Comparison of ENCODE assay signal across 29 cellular contexts in genomic region chr7:79114875-79115274, GRCh38.
DNase-seq lines count a peak whose midpoint lies in the region; ATAC-seq and TF ChIP-seq lines count a peak whose summit lies in the region.
"Had no signal": no experiment of that assay in that cellular context is flagged by ENCODE, and none has a peak within 500 bp of the region (broad histone marks: within the 10 kb centered on the region; RNA-seq: fewer than 3 reads in every experiment).

No MANE protein-coding gene starts in this region.

- H3K79me2 ChIP-seq in GM23338 (replicated peaks; ENCODE audit: insufficient read depth) = no peaks in the 10 kb centered on the region

- ATAC-seq in GM23338 (no peak), GM18867 (IDR thresholded peaks at IDR 0.05; ENCODE audit: unreplicated experiment) (no peak)
- ATAC-seq: HepG2, K562 had no signal

- H3K9me3 ChIP-seq in NT2/D1 (ENCODE audit: insufficient read depth, low read length) = no peaks in the 10 kb centered on the region
- no peaks in the 10 kb centered on the region for H3K9me3 ChIP-seq in ascending aorta
- H3K9me3 ChIP-seq: BE2C, SK-N-SH had no signal

- TF ChIP-seq CTCF in GM23338 (conservative IDR thresholded peaks at IDR 0.05; ENCODE audit: low read depth in 2 of 2) (no peak), ascending aorta (IDR thresholded peaks at IDR 0.05) (no peak)

- H3K4me2 ChIP-seq in GM23338 = no peak overlapping the region
- H3K4me2 ChIP-seq: SK-N-SH had no signal

- H3K4me3 ChIP-seq in GM23338 = no peak overlapping the region
- no peak overlapping the region for H3K4me3 ChIP-seq in NT2/D1 (ENCODE audit: insufficient read length, low read depth)
- H3K4me3 ChIP-seq in ascending aorta = no peak overlapping the region
- H3K4me3 ChIP-seq: K562 had no signal

- H3F3A ChIP-seq in GM23338 (replicated peaks; ENCODE audit: low read depth) = no peaks in the 10 kb centered on the region

- no peaks in the 10 kb centered on the region; the same call in 1 of the 2 replicates for H3K4me1 ChIP-seq in GM23338 (ENCODE audit: insufficient read depth)
- no peaks in the 10 kb centered on the region for H3K4me1 ChIP-seq in NT2/D1 (ENCODE audit: insufficient read depth, insufficient read length)
- no peaks in the 10 kb centered on the region for H3K4me1 ChIP-seq in ascending aorta
- H3K4me1 ChIP-seq: BE2C had no signal

- H4K20me1 ChIP-seq in GM23338 (replicated peaks; ENCODE audit: insufficient read depth) = no peaks in the 10 kb centered on the region

- no peak overlapping the region for H3K4me3 Mint-ChIP-seq in GM23338
- H3K4me3 Mint-ChIP-seq: CD14-positive monocyte; CD8-positive, alpha-beta memory T cell had no signal

- no peaks in the 10 kb centered on the region for H3K36me3 Mint-ChIP-seq in GM23338 (ENCODE audit: low read depth)
- H3K36me3 Mint-ChIP-seq: CD14-positive monocyte; CD8-positive, alpha-beta memory T cell had no signal

- H2AFZ ChIP-seq in GM23338 = peak overlapping the region; percentile 11; the same call in 1 of the 2 replicates

- H3K27ac ChIP-seq in GM23338 (ENCODE audit: low read depth) = no peak overlapping the region
- no peak overlapping the region for H3K27ac ChIP-seq in ascending aorta

- H3K27me3 ChIP-seq in GM23338 (ENCODE audit: insufficient read depth) (no peaks in the 10 kb centered on the region), NT2/D1 (ENCODE audit: insufficient read depth, insufficient read length) (no peaks in the 10 kb centered on the region), ascending aorta (no peaks in the 10 kb centered on the region)

- 0 out of 3 replicates have a peak, but pooled peaks cover 4% of the 10 kb centered on the region for H3K9me3 Mint-ChIP-seq in GM23338

- 0 out of 2 replicates have a peak, but pooled peaks cover 4% of the 10 kb centered on the region for H3K9me2 ChIP-seq in GM23338 (ENCODE audit: insufficient read depth)

- peak; percentile 10 for DNase-seq in GM23338 (ENCODE audit: low spot score)
- DNase-seq in NCI-H1417 treated with DMSO at 0.1 percent for 48 hours (lab: John Stamatoyannopoulos, UW) = peak; percentile 5
- peak; percentile 6 for DNase-seq in NT2/D1 (ENCODE audit: low read depth, low spot score)
- peak; percentile 52 for DNase-seq in islet precursor cell
- DNase-seq in activated CD4-positive, alpha-beta T cell treated with anti-CD3 and anti-CD28 coated beads, Interleukin-2, amount 50 U/mL, for 1 hour = no peak
- no peak for DNase-seq in ascending aorta (ENCODE audit: low spot score in 2 of 2)
- DNase-seq in activated gamma-delta T cell (lab: John Stamatoyannopoulos, UW) = no peak
- DNase-seq: 8988T; ACHN; BE2C; CD8-positive, alpha-beta memory T cell; DMS 273 treated with DMSO at 0.1 percent for 48 hours; DMS79; EL; GDM1; H7; Kasumi-1; MV-4-11; NCI-H1436; NCI-H187; NCI-H2081 treated with DMSO at 0.1 percent for 48 hours; NCI-H524; OCI-M1; SK-N-SH; SW 1271 had no signal

- peaks cover 4% of the 10 kb centered on the region; the same call in 2 of the 3 replicates for H3K4me1 Mint-ChIP-seq in GM23338
- H3K4me1 Mint-ChIP-seq: CD8-positive, alpha-beta memory T cell had no signal

- H3K36me3 ChIP-seq in GM23338 (ENCODE audit: insufficient read depth) (no peaks in the 10 kb centered on the region), NT2/D1 (ENCODE audit: insufficient read depth, insufficient read length, low read length) (no peaks in the 10 kb centered on the region), ascending aorta (no peaks in the 10 kb centered on the region)
- H3K36me3 ChIP-seq: BE2C had no signal

- no peak overlapping the region for H3K9ac ChIP-seq in NT2/D1 (ENCODE audit: insufficient read length, low read depth)
- H3K9ac ChIP-seq: SK-N-SH had no signal

- no peaks in the 10 kb centered on the region for H3K27me3 Mint-ChIP-seq in GM23338 (ENCODE audit: insufficient read depth, low read depth, poor library complexity)
- H3K27me3 Mint-ChIP-seq: CD8-positive, alpha-beta memory T cell had no signal

- no peak overlapping the region for H3K27ac Mint-ChIP-seq in GM23338
- H3K27ac Mint-ChIP-seq: CD14-positive monocyte had no signal

- intact Hi-C loops in ascending aorta (cut with DNase I) = no loop called here

TF ChIP-seq in GM23338, 12 proteins besides CTCF, POLR2A, EP300 and RAD21 (continues in another document):
- TF ChIP-seq, protein P1, sequence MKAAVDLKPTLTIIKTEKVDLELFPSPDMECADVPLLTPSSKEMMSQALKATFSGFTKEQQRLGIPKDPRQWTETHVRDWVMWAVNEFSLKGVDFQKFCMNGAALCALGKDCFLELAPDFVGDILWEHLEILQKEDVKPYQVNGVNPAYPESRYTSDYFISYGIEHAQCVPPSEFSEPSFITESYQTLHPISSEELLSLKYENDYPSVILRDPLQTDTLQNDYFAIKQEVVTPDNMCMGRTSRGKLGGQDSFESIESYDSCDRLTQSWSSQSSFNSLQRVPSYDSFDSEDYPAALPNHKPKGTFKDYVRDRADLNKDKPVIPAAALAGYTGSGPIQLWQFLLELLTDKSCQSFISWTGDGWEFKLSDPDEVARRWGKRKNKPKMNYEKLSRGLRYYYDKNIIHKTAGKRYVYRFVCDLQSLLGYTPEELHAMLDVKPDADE (IDR thresholded peaks at IDR 0.05) = no peak
- TF ChIP-seq, protein P2, sequence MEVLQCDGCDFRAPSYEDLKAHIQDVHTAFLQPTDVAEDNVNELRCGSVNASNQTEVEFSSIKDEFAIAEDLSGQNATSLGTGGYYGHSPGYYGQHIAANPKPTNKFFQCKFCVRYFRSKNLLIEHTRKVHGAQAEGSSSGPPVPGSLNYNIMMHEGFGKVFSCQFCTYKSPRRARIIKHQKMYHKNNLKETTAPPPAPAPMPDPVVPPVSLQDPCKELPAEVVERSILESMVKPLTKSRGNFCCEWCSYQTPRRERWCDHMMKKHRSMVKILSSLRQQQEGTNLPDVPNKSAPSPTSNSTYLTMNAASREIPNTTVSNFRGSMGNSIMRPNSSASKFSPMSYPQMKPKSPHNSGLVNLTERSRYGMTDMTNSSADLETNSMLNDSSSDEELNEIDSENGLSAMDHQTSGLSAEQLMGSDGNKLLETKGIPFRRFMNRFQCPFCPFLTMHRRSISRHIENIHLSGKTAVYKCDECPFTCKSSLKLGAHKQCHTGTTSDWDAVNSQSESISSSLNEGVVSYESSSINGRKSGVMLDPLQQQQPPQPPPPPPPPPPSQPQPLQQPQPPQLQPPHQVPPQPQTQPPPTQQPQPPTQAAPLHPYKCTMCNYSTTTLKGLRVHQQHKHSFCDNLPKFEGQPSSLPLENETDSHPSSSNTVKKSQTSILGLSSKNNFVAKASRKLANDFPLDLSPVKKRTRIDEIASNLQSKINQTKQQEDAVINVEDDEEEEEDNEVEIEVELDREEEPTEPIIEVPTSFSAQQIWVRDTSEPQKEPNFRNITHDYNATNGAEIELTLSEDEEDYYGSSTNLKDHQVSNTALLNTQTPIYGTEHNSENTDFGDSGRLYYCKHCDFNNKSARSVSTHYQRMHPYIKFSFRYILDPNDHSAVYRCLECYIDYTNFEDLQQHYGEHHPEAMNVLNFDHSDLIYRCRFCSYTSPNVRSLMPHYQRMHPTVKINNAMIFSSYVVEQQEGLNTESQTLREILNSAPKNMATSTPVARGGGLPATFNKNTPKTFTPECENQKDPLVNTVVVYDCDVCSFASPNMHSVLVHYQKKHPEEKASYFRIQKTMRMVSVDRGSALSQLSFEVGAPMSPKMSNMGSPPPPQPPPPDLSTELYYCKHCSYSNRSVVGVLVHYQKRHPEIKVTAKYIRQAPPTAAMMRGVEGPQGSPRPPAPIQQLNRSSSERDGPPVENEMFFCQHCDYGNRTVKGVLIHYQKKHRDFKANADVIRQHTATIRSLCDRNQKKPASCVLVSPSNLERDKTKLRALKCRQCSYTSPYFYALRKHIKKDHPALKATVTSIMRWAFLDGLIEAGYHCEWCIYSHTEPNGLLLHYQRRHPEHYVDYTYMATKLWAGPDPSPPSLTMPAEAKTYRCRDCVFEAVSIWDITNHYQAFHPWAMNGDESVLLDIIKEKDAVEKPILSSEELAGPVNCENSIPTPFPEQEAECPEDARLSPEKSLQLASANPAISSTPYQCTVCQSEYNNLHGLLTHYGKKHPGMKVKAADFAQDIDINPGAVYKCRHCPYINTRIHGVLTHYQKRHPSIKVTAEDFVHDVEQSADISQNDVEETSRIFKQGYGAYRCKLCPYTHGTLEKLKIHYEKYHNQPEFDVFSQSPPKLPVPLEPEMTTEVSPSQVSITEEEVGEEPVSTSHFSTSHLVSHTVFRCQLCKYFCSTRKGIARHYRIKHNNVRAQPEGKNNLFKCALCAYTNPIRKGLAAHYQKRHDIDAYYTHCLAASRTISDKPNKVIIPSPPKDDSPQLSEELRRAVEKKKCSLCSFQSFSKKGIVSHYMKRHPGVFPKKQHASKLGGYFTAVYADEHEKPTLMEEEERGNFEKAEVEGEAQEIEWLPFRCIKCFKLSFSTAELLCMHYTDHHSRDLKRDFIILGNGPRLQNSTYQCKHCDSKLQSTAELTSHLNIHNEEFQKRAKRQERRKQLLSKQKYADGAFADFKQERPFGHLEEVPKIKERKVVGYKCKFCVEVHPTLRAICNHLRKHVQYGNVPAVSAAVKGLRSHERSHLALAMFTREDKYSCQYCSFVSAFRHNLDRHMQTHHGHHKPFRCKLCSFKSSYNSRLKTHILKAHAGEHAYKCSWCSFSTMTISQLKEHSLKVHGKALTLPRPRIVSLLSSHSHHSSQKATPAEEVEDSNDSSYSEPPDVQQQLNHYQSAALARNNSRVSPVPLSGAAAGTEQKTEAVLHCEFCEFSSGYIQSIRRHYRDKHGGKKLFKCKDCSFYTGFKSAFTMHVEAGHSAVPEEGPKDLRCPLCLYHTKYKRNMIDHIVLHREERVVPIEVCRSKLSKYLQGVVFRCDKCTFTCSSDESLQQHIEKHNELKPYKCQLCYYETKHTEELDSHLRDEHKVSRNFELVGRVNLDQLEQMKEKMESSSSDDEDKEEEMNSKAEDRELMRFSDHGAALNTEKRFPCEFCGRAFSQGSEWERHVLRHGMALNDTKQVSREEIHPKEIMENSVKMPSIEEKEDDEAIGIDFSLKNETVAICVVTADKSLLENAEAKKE (CRISPR knock-in tag; IDR thresholded peaks at IDR 0.05) = no peak
- TF ChIP-seq EZH2phosphoT487 (IDR thresholded peaks at IDR 0.05; ENCODE audit: unreplicated experiment) (no peak), NANOG (IDR thresholded peaks at IDR 0.05; ENCODE audit: borderline replicate concordance) (no peak)

Comparison
In these comparisons a context has a peak if more than half of its experiments do, and no peak if none do; other contexts are left out.
1. DNase-seq: peak in GM23338 (single experiment), NCI-H1417 treated with DMSO at 0.1 percent for 48 hours (single experiment), NT2/D1 (single experiment) and islet precursor cell (single experiment); none in activated CD4-positive, alpha-beta T cell treated with anti-CD3 and anti-CD28 coated beads, Interleukin-2, amount 50 U/mL, for 1 hour (single experiment), ascending aorta (0 of 2) and activated gamma-delta T cell (single experiment).